Comparison of ENCODE assay signal across 11 cellular contexts in genomic region chr5:4295663-4296339, GRCh38.
A peak's percentile ranks its signal among the peaks of the same experiment; 100 is the strongest.
DNase-seq lines count a peak whose midpoint lies in the region; ATAC-seq and TF ChIP-seq lines count a peak whose summit lies in the region.
"Had no signal": no experiment of that assay in that cellular context is flagged by ENCODE, and none has a peak within 500 bp of the region (broad histone marks: within the 10 kb centered on the region; RNA-seq: fewer than 3 reads in every experiment).

No MANE protein-coding gene starts in this region.

- H4K20me1 ChIP-seq in Loucy (ENCODE audit: insufficient read depth, low read length, poor library complexity, severe bottlenecking): no peaks in the 10 kb centered on the region

- no peak overlapping the region for H3K4me2 ChIP-seq in Loucy (ENCODE audit: low read depth, low read length, poor library complexity, severe bottlenecking)

- no peaks in the 10 kb centered on the region for H3F3A ChIP-seq in Loucy (ENCODE audit: low read depth)

- peak; percentile 3 for DNase-seq in A673 (ENCODE audit: low spot score)
- DNase-seq in astrocyte of the cerebellum (ENCODE audit: low read depth): peak; percentile 40
- peak; percentile 83 for DNase-seq in left kidney (ENCODE audit: low read depth, low spot score)
- DNase-seq in coronary artery (ENCODE audit: low spot score): no peak
- DNase-seq: CD4-positive, CD25-positive, alpha-beta regulatory T cell; NCI-H146; tibial artery had no signal

- peaks cover 31% of the 10 kb centered on the region for H3K9me3 ChIP-seq in A673 (ENCODE audit: low read depth, low read length, poor library complexity, severe bottlenecking)
- H3K9me3 ChIP-seq in Loucy (ENCODE audit: insufficient read depth, low read depth, low read length): no peaks in the 10 kb centered on the region
- H3K9me3 ChIP-seq: tibial artery had no signal

- no TSS peak for BruUV-seq in A673 (replicated peaks; lab: Mats Ljungman, UMichigan)

- in situ Hi-C loops in astrocyte of the cerebellum (cut with HindIII; ENCODE audit: low sequenced_read_pairs): no loop called here

- H2AFZ ChIP-seq in Loucy (ENCODE audit: low read length): peak overlapping the region; percentile 79

- intact Hi-C loops in A673 (cut with micrococcal nuclease; ENCODE audit: unreplicated experiment): no loop called here

- H3K79me2 ChIP-seq in Loucy (ENCODE audit: insufficient read depth, low read length): no peaks in the 10 kb centered on the region

- H3K36me3 ChIP-seq in A673 (ENCODE audit: insufficient read depth, low read length, poor library complexity, severe bottlenecking) (no peaks in the 10 kb centered on the region), Loucy (ENCODE audit: insufficient read depth, low read length) (no peaks in the 10 kb centered on the region)
- H3K36me3 ChIP-seq: tibial artery had no signal

- no peak overlapping the region for H3K9ac ChIP-seq in Loucy (ENCODE audit: low read depth, low read length, poor library complexity, severe bottlenecking)

- TF ChIP-seq CTCF in A673 (conservative IDR thresholded peaks at IDR 0.05; ENCODE audit: low read depth, low read length) (0 out of 2 replicates have a peak, but pooled peaks have one; percentile 15), Loucy (conservative IDR thresholded peaks at IDR 0.05; ENCODE audit: low read length) (peak; percentile 93), astrocyte of the cerebellum (IDR thresholded peaks at IDR 0.05; ENCODE audit: low read depth, low read length, missing control alignments) (peak; percentile 68), coronary artery (IDR thresholded peaks at IDR 0.05) (no peak)

- H3K4me1 ChIP-seq in A673 (ENCODE audit: insufficient read depth, low read length, poor library complexity, severe bottlenecking): no peaks in the 10 kb centered on the region
- no peaks in the 10 kb centered on the region for H3K4me1 ChIP-seq in Loucy (ENCODE audit: insufficient read depth, low read length, poor library complexity, severe bottlenecking)
- H3K4me1 ChIP-seq: tibial artery had no signal

- ATAC-seq in GM21526 (IDR thresholded peaks at IDR 0.05; ENCODE audit: low FRiP score, unreplicated experiment) (no peak), GM21786 (IDR thresholded peaks at IDR 0.05; ENCODE audit: unreplicated experiment) (no peak), GM21515 (IDR thresholded peaks at IDR 0.05; ENCODE audit: unreplicated experiment) (no peak)

- no peaks in the 10 kb centered on the region for H3K27me3 ChIP-seq in A673 (replicated peaks; ENCODE audit: insufficient read depth, low read depth, low read length, poor library complexity)
- H3K27me3 ChIP-seq in Loucy (ENCODE audit: insufficient read depth, low read length, poor library complexity, severe bottlenecking): no peaks in the 10 kb centered on the region
- H3K27me3 ChIP-seq: tibial artery had no signal

- no peak overlapping the region for H3K27ac ChIP-seq in A673 (ENCODE audit: low read depth, low read length, poor library complexity, severe bottlenecking)
- H3K27ac ChIP-seq in coronary artery: no peak overlapping the region
- H3K27ac ChIP-seq: tibial artery had no signal

- no peaks in the 10 kb centered on the region for H3K9me2 ChIP-seq in Loucy (replicated peaks; ENCODE audit: low read depth, low read length)

- H3K4me3 ChIP-seq in A673 (ENCODE audit: low read depth, low read length, poor library complexity, severe bottlenecking) (no peak overlapping the region), Loucy (ENCODE audit: low read length, poor library complexity, severe bottlenecking) (no peak overlapping the region), astrocyte of the cerebellum (ENCODE audit: low read depth, low read length) (no peak overlapping the region), coronary artery (no peak overlapping the region)
- H3K4me3 ChIP-seq: tibial artery had no signal

- CTCF ChIA-PET in A673 (lab: Charles Lee): interaction anchor here (0.6 kb wide), 1 partner anchor 84 kb away, joined by 3 read pairs; no protein-coding TSS in a partner anchor

- POLR2A ChIA-PET in A673 (lab: Charles Lee; ENCODE audit: low non-redundant PET): no interaction called here
